In genomic region chr10:70144372-70145110, GRCh38 we compare ENCODE assay signal across 8 cellular contexts. TPM values are rescaled to one million over a fixed set of nuclear protein-coding genes. Genes with fewer than 3 reads are reported as not detected.
DNase-seq lines count a peak whose midpoint lies in the region; ATAC-seq and TF ChIP-seq lines count a peak whose summit lies in the region.

No MANE protein-coding gene starts in this region.

- TF ChIP-seq POLR2A in suprapubic skin (IDR thresholded peaks at IDR 0.05) = no peak

- peak overlapping the region; percentile 91 for H3K4me3 ChIP-seq in suprapubic skin

- WGBS in suprapubic skin = 72% methylated on average over 18 of the region's 18 CpGs

- no peak for DNase-seq in activated naive CD4-positive, alpha-beta T cell (lab: John Stamatoyannopoulos, UW)
- DNase-seq in immature natural killer cell (no peak), suprapubic skin (ENCODE audit: low spot score in 2 of 2) (peak in 1 of 2 donors; percentile 73), substantia nigra (lab: John Stamatoyannopoulos, UW) (no peak), NCI-H446 treated with DMSO at 0.1 percent for 48 hours (lab: John Stamatoyannopoulos, UW) (no peak), NCI-H1417 treated with DMSO at 0.1 percent for 48 hours (lab: John Stamatoyannopoulos, UW) (no peak)

- H3K4me1 ChIP-seq in suprapubic skin = peaks cover 40% of the 10 kb centered on the region

- peak overlapping the region; percentile 73 for H3K27ac Mint-ChIP-seq in activated naive CD4-positive, alpha-beta T cell treated with anti-CD3 and anti-CD28 coated beads, Interleukin-2, amount 50 U/mL, for 24 hours
- peak overlapping the region; percentile 74 for H3K27ac Mint-ChIP-seq in activated T-helper 17 cell treated with anti-CD3 and anti-CD28 coated beads, Interleukin-2, amount 50 U/mL, for 72 hours
- peak overlapping the region; percentile 57 to 89 (median 82) for H3K27ac Mint-ChIP-seq in immature natural killer cell

- no peaks in the 10 kb centered on the region for H3K36me3 Mint-ChIP-seq in activated naive CD4-positive, alpha-beta T cell treated with anti-CD3 and anti-CD28 coated beads, Interleukin-2, amount 50 U/mL, for 24 hours
- H3K36me3 Mint-ChIP-seq in activated T-helper 17 cell treated with anti-CD3 and anti-CD28 coated beads, Interleukin-2, amount 50 U/mL, for 72 hours (ENCODE audit: low read depth) = peaks cover 27% of the 10 kb centered on the region
- H3K36me3 Mint-ChIP-seq in immature natural killer cell = no peaks in the 10 kb centered on the region

- H3K9me3 ChIP-seq in suprapubic skin = no peaks in the 10 kb centered on the region

- no peaks in the 10 kb centered on the region for H3K9me3 Mint-ChIP-seq in activated naive CD4-positive, alpha-beta T cell treated with anti-CD3 and anti-CD28 coated beads, Interleukin-2, amount 50 U/mL, for 24 hours
- no peaks in the 10 kb centered on the region for H3K9me3 Mint-ChIP-seq in activated T-helper 17 cell treated with anti-CD3 and anti-CD28 coated beads, Interleukin-2, amount 50 U/mL, for 72 hours
- no peaks in the 10 kb centered on the region for H3K9me3 Mint-ChIP-seq in immature natural killer cell

- H3K36me3 ChIP-seq in suprapubic skin = peaks cover 9% of the 10 kb centered on the region

- peaks cover 35% of the 10 kb centered on the region for H3K4me1 Mint-ChIP-seq in activated naive CD4-positive, alpha-beta T cell treated with anti-CD3 and anti-CD28 coated beads, Interleukin-2, amount 50 U/mL, for 24 hours
- H3K4me1 Mint-ChIP-seq in activated T-helper 17 cell treated with anti-CD3 and anti-CD28 coated beads, Interleukin-2, amount 50 U/mL, for 72 hours = peaks cover 14% of the 10 kb centered on the region
- peaks cover 28 to 38% of the 10 kb centered on the region in 2 donors for H3K4me1 Mint-ChIP-seq in immature natural killer cell

- H3K27me3 ChIP-seq in suprapubic skin = no peaks in the 10 kb centered on the region

- H3K27me3 Mint-ChIP-seq in activated naive CD4-positive, alpha-beta T cell treated with anti-CD3 and anti-CD28 coated beads, Interleukin-2, amount 50 U/mL, for 24 hours = no peaks in the 10 kb centered on the region
- H3K27me3 Mint-ChIP-seq in activated T-helper 17 cell treated with anti-CD3 and anti-CD28 coated beads, Interleukin-2, amount 50 U/mL, for 72 hours = no peaks in the 10 kb centered on the region
- peaks cover 4 to 10% (median 7%) of the 10 kb centered on the region in 3 donors for H3K27me3 Mint-ChIP-seq in immature natural killer cell (ENCODE audit: low read depth in 3 of 3)

- H3K4me3 Mint-ChIP-seq in activated naive CD4-positive, alpha-beta T cell treated with anti-CD3 and anti-CD28 coated beads, Interleukin-2, amount 50 U/mL, for 24 hours = peak overlapping the region; percentile 87
- H3K4me3 Mint-ChIP-seq in activated T-helper 17 cell treated with anti-CD3 and anti-CD28 coated beads, Interleukin-2, amount 50 U/mL, for 72 hours = peak overlapping the region; percentile 85
- peak overlapping the region; percentile 81 to 89 (median 86) for H3K4me3 Mint-ChIP-seq in immature natural killer cell

- TF ChIP-seq EP300 in suprapubic skin (IDR thresholded peaks at IDR 0.05) = no peak

- H3K27ac ChIP-seq in suprapubic skin (peak overlapping the region; percentile 98), substantia nigra (ENCODE audit: low read depth, low read length, poor library complexity, severe bottlenecking) (no peak overlapping the region)

- no peak for ATAC-seq in activated T-helper 17 cell treated with anti-CD3 and anti-CD28 coated beads, Interleukin-2, amount 50 U/mL, for 72 hours (replicated peaks)

- no peak for TF ChIP-seq CTCF in suprapubic skin (IDR thresholded peaks at IDR 0.05)

RNA-seq across cellular contexts. Expression of gene TYSND1, which starts 2.0 kb away (rescaled TPM):
- 10 to 100 TPM in 1 of 2 donors, 1 to 10 TPM in 1; 9.6 to 16.4 TPM for total RNA-seq in activated T-helper 17 cell treated with anti-CD3 and anti-CD28 coated beads, Interleukin-2, amount 50 U/mL, for 72 hours
- 10 to 100 TPM; 16.6 to 20.0 (median 18.3) TPM for polyA plus RNA-seq in immature natural killer cell
- total RNA-seq in suprapubic skin = 10 to 100 TPM; 32.7 to 42.5 (median 35.2) TPM

RNA-seq across cellular contexts. Expression of gene AIFM2, which starts 11.9 kb away (rescaled TPM):
- total RNA-seq in activated T-helper 17 cell treated with anti-CD3 and anti-CD28 coated beads, Interleukin-2, amount 50 U/mL, for 72 hours = 10 to 100 TPM; 11.3 to 14.3 TPM
- polyA plus RNA-seq in immature natural killer cell = 1 to 10 TPM; 1.4 to 2.6 (median 2.1) TPM
- 1 to 10 TPM; 3.3 to 10.0 (median 6.7) TPM for total RNA-seq in suprapubic skin

RNA-seq across cellular contexts. Expression of gene SAR1A, which starts 25.8 kb away (rescaled TPM):
- 10 to 100 TPM; 70.0 to 92.2 TPM for total RNA-seq in activated T-helper 17 cell treated with anti-CD3 and anti-CD28 coated beads, Interleukin-2, amount 50 U/mL, for 72 hours
- polyA plus RNA-seq in immature natural killer cell = 10 to 100 TPM; 50.4 to 77.1 (median 71.2) TPM
- 10 to 100 TPM; 48.2 to 66.7 (median 49.5) TPM for total RNA-seq in suprapubic skin
